Comparison of ENCODE assay signal across 10 cellular contexts in genomic region chr9:136997830-136998234, GRCh38. TPM values are rescaled to one million over a fixed set of nuclear protein-coding genes. Genes with fewer than 3 reads are reported as not detected.
DNase-seq lines count a peak whose midpoint lies in the region; ATAC-seq and TF ChIP-seq lines count a peak whose summit lies in the region.
"Had no signal": no experiment of that assay in that cellular context is flagged by ENCODE, and none has a peak within 500 bp of the region (broad histone marks: within the 10 kb centered on the region; RNA-seq: fewer than 3 reads in every experiment).

No MANE protein-coding gene starts in this region.

- peak overlapping the region; percentile 12 for H3K27ac Mint-ChIP-seq in Calu3 (ENCODE audit: unreplicated experiment)
- H3K27ac Mint-ChIP-seq in central memory CD8-positive, alpha-beta T cell (ENCODE audit: low read depth) = peak overlapping the region; percentile 95

- H3K27ac ChIP-seq in osteoblast (ENCODE audit: low read depth, low read length) = no peak overlapping the region
- H3K27ac ChIP-seq in tibial artery = no peak overlapping the region
- no peak overlapping the region for H3K27ac ChIP-seq in MM.1S (ENCODE audit: low read length)

- H3K9me3 ChIP-seq in osteoblast (ENCODE audit: low read depth, low read length) (no peaks in the 10 kb centered on the region), tibial artery (no peaks in the 10 kb centered on the region), MM.1S (replicated peaks; ENCODE audit: insufficient read depth, low read length) (no peaks in the 10 kb centered on the region)

- no peaks in the 10 kb centered on the region for H3K9me3 Mint-ChIP-seq in Calu3 (ENCODE audit: low read depth, unreplicated experiment)
- H3K9me3 Mint-ChIP-seq in central memory CD8-positive, alpha-beta T cell = no peaks in the 10 kb centered on the region

- peaks cover 45% of the 10 kb centered on the region for H3K4me1 ChIP-seq in osteoblast (ENCODE audit: insufficient read depth, low read length)
- peaks cover 0 to 29% (median 25%) of the 10 kb centered on the region in 4 donors for H3K4me1 ChIP-seq in tibial artery
- H3K4me1 ChIP-seq in MM.1S (ENCODE audit: low read length) = peaks cover 2% of the 10 kb centered on the region; the same call in 1 of the 2 replicates

- intact Hi-C loops in Calu3 (cut with micrococcal nuclease; ENCODE audit: unreplicated experiment) = no loop called here
- intact Hi-C loops in tibial artery (cut with DNase I; ENCODE audit: low total_unique reads) = no loop called here

- H3K36me3 ChIP-seq in osteoblast (ENCODE audit: insufficient read depth, low read length) (no peaks in the 10 kb centered on the region), tibial artery (no peaks in the 10 kb centered on the region), MM.1S (replicated peaks; ENCODE audit: insufficient read depth, low read length) (no peaks in the 10 kb centered on the region)

- no peak overlapping the region for H3K4me3 Mint-ChIP-seq in Calu3 (ENCODE audit: low read depth, unreplicated experiment)
- peak overlapping the region; percentile 83 for H3K4me3 Mint-ChIP-seq in central memory CD8-positive, alpha-beta T cell

- H4K20me1 ChIP-seq in osteoblast (ENCODE audit: insufficient read depth, low read length) (peaks cover under 1% of the 10 kb centered on the region), MM.1S (ENCODE audit: insufficient read depth, low read length) (no peaks in the 10 kb centered on the region)

- peak overlapping the region; percentile 41 for H3K4me2 ChIP-seq in osteoblast (ENCODE audit: insufficient read depth, low read length)
- no peak overlapping the region for H3K4me2 ChIP-seq in MM.1S (ENCODE audit: low read depth, low read length)

- H3K9ac ChIP-seq in MM.1S (ENCODE audit: low read length) = no peak overlapping the region

- TF ChIP-seq CTCF in Calu3 (IDR thresholded peaks at IDR 0.05; ENCODE audit: unreplicated experiment) = no peak
- peak; percentile 19 for TF ChIP-seq CTCF in osteoblast (IDR thresholded peaks at IDR 0.05; ENCODE audit: extremely low read depth, low read depth, low read length)
- no peak for TF ChIP-seq CTCF in tibial artery (IDR thresholded peaks at IDR 0.05)
- TF ChIP-seq CTCF in MM.1S (IDR thresholded peaks at IDR 0.05; ENCODE audit: low read length) = no peak

- H2AFZ ChIP-seq in osteoblast (ENCODE audit: low read length) (peak overlapping the region; percentile 54), MM.1S (ENCODE audit: low read length) (no peak overlapping the region)

- H3K79me2 ChIP-seq in osteoblast (ENCODE audit: insufficient read depth, low read length) (peaks cover 8% of the 10 kb centered on the region), MM.1S (ENCODE audit: low read length) (no peaks in the 10 kb centered on the region)

- no peak overlapping the region for H3K4me3 ChIP-seq in osteoblast (ENCODE audit: insufficient read depth, low read length)
- H3K4me3 ChIP-seq in tibial artery = no peak overlapping the region
- no peak overlapping the region for H3K4me3 ChIP-seq in MM.1S (ENCODE audit: low read length)

- peaks cover 6% of the 10 kb centered on the region for H3K36me3 Mint-ChIP-seq in Calu3 (ENCODE audit: insufficient read depth, unreplicated experiment)
- peaks cover 27% of the 10 kb centered on the region for H3K36me3 Mint-ChIP-seq in central memory CD8-positive, alpha-beta T cell (ENCODE audit: insufficient read depth)

- DNase-seq in Calu3 (no peak), RPMI7951 (ENCODE audit: low read depth) (peak; percentile 13), osteoblast (ENCODE audit: insufficient read length, low spot score, missing footprints) (peak; percentile 95), tibial artery (no peak), NCI-H524 treated with DMSO at 0.1 percent for 48 hours (lab: John Stamatoyannopoulos, UW) (no peak), MM.1S (no peak)
- peak in 1 of 2 donors; percentile 56 for DNase-seq in central memory CD8-positive, alpha-beta T cell (ENCODE audit: low spot score in 2 of 2)
- DNase-seq: DMS79; NCI-H526; stimulated activated CD4-positive, alpha-beta T cell treated with anti-CD3 and anti-CD28 coated beads, Interleukin-2, amount 100 ng/mL, for 24 hours had no signal

- CTCF ChIA-PET in Calu3 (lab: Charles Lee) = no interaction called here

- no peaks in the 10 kb centered on the region for H3K9me2 ChIP-seq in MM.1S (replicated peaks; ENCODE audit: insufficient read depth, low read length)

- ATAC-seq in central memory CD8-positive, alpha-beta T cell (replicated peaks; ENCODE audit: extremely low read depth, poor library complexity, severe bottlenecking) = peak; percentile 12

- no TSS peak for BruUV-seq in Calu3 (replicated peaks; lab: Mats Ljungman, UMichigan)

- H3F3A ChIP-seq in MM.1S (ENCODE audit: insufficient read depth, low read length) = peaks cover 2% of the 10 kb centered on the region; the same call in 1 of the 2 replicates

- H3K4me1 Mint-ChIP-seq in Calu3 (ENCODE audit: low read depth, unreplicated experiment) = peaks cover 11% of the 10 kb centered on the region
- peaks cover 44% of the 10 kb centered on the region for H3K4me1 Mint-ChIP-seq in central memory CD8-positive, alpha-beta T cell

- no peaks in the 10 kb centered on the region for H3K27me3 Mint-ChIP-seq in Calu3 (ENCODE audit: unreplicated experiment)
- H3K27me3 Mint-ChIP-seq in central memory CD8-positive, alpha-beta T cell = no peaks in the 10 kb centered on the region

- no peaks in the 10 kb centered on the region for H3K27me3 ChIP-seq in osteoblast (ENCODE audit: insufficient read depth, low read length)
- H3K27me3 ChIP-seq in tibial artery = peaks cover 0 to 35% of the 10 kb centered on the region in 2 donors
- H3K27me3 ChIP-seq in MM.1S (replicated peaks; ENCODE audit: insufficient read depth, low read length) = peaks cover 40% of the 10 kb centered on the region

RNA-seq across cellular contexts. Expression of gene CLIC3, which starts 1.5 kb away (rescaled TPM):
- total RNA-seq in Calu3 (2022) (0.35 and 0.91 TPM in 2 replicates), osteoblast (1.5 and 2.5 TPM in 2 replicates)
- 0.68 and 1.7 TPM in 2 replicates for total RNA-seq in RPMI7951 (2014; rRNA removed; shearing (Covaris generic))

RNA-seq across cellular contexts. Expression of gene PAXX, which starts 5.6 kb away (rescaled TPM):
- total RNA-seq in Calu3 (2022) (38.3 and 43.7 TPM in 2 replicates), osteoblast (13.3 and 16.6 TPM in 2 replicates)
- total RNA-seq in RPMI7951 (2014; rRNA removed; shearing (Covaris generic)) = 24.5 and 50.9 TPM in 2 replicates

RNA-seq across cellular contexts. Expression of gene LCNL1, which starts 15.0 kb away (rescaled TPM):
- total RNA-seq in Calu3 (2022) (0.22 TPM in 1 of 2 replicates, not detected in the other), osteoblast (4.4 and 5.4 TPM in 2 replicates)
- total RNA-seq in RPMI7951 (2014; rRNA removed; shearing (Covaris generic)) = not detected in 2 replicates

RNA-seq across cellular contexts. Expression of gene PTGDS, which starts 20.5 kb away (rescaled TPM):
- total RNA-seq in Calu3 (2022) (not detected in 2 replicates), osteoblast (37.4 and 57.9 TPM in 2 replicates)
- 0.24 TPM in 1 of 2 replicates, not detected in the other for total RNA-seq in RPMI7951 (2014; rRNA removed; shearing (Covaris generic))

RNA-seq across cellular contexts. Expression of gene ABCA2, which starts 30.2 kb away (rescaled TPM):
- total RNA-seq in Calu3 (2022) = 47.6 and 50.7 TPM in 2 replicates
- total RNA-seq in RPMI7951 (2014; rRNA removed; shearing (Covaris generic)) = 4.1 and 10.8 TPM in 2 replicates
- total RNA-seq in osteoblast = 19.4 and 20.3 TPM in 2 replicates

Comparison
In these comparisons a context has a peak if more than half of its experiments do, and no peak if none do; other contexts are left out.
1. DNase-seq: peak in RPMI7951 (single experiment) and osteoblast (single experiment); none in Calu3 (single experiment), tibial artery (0 of 2), NCI-H524 treated with DMSO at 0.1 percent for 48 hours (single experiment) and MM.1S (single experiment).